Comparison of ENCODE assay signal across 15 cellular contexts in genomic region chr15:73596214-73596613, GRCh38. TPM values are rescaled to one million over a fixed set of nuclear protein-coding genes. Genes with fewer than 3 reads are reported as not detected.
DNase-seq lines count a peak whose midpoint lies in the region; ATAC-seq, FAIRE-seq and TF ChIP-seq lines count a peak whose summit lies in the region.
"Had no signal": no experiment of that assay in that cellular context is flagged by ENCODE, and none has a peak within 500 bp of the region (broad histone marks: within the 10 kb centered on the region; RNA-seq: fewer than 3 reads in every experiment).

No MANE protein-coding gene starts in this region.

- H3K27me3 ChIP-seq in K562 (ENCODE audit: control insufficient read depth in 2 of 2, insufficient read depth in 2 of 2, low read length in 2 of 2): no peaks in the 10 kb centered on the region
- no peaks in the 10 kb centered on the region for H3K27me3 ChIP-seq in muscle layer of colon (ENCODE audit: control insufficient read depth in 1 of 2, insufficient read depth in 2 of 2, low read length in 2 of 2)
- H3K27me3 ChIP-seq: heart right ventricle had no signal

- POLR2A ChIA-PET in K562 (lab: Yijun Ruan, JAX): interaction anchor here (0.6 to 2.7 kb wide), 7 partner anchors 10 to 36 kb away, joined by 3 to 10 read pairs (median 3); partner anchors contain the start of gene NPTN

- ATAC-seq in Right ventricle myocardium superior (ENCODE audit: poor library complexity) (peak; percentile 12), K562 (peak; percentile 38), GM18520 (IDR thresholded peaks at IDR 0.05; ENCODE audit: unreplicated experiment) (no peak)
- ATAC-seq in stimulated activated naive CD8-positive, alpha-beta T cell treated with anti-CD3 and anti-CD28 coated beads, Interleukin-15, Interleukin-2, amounts not matched to agents 100 U/mL and 50 U/mL, for 24 hours: no peak

- no peak overlapping the region for H2AFZ ChIP-seq in K562 (ENCODE audit: low read depth, low read length)

- in situ Hi-C loops in K562 (cut with MboI): no loop called here

- TF ChIP-seq CTCF in K562 (IDR thresholded peaks at IDR 0.05 in 2 of 3, conservative IDR thresholded peaks at IDR 0.05 in 1 of 3; ENCODE audit: insufficient read depth in 2 of 3, low read depth in 1 of 3, low read length in 3 of 3): no peak

- CTCF ChIA-PET in K562 (lab: Yijun Ruan, JAX; ENCODE audit: low intra/inter-chr PET ratio): no interaction called here

- peaks cover 76% of the 10 kb centered on the region for H3K79me2 ChIP-seq in K562 (ENCODE audit: control insufficient read depth, insufficient read depth, low read length)

- 17% methylated on average over 1 of the region's 1 CpG for WGBS in K562 (ENCODE audit: insufficient coverage, low coverage, missing lambda C conversion rate)

- H3K9me3 ChIP-seq in K562 (replicated peaks; ENCODE audit: control insufficient read depth, insufficient read depth, low read depth, low read length) (no peaks in the 10 kb centered on the region), muscle layer of colon (ENCODE audit: low read length) (no peaks in the 10 kb centered on the region)
- H3K9me3 ChIP-seq: heart right ventricle had no signal

- H3K9me1 ChIP-seq in K562 (ENCODE audit: control insufficient read depth, insufficient read depth, low read length): no peaks in the 10 kb centered on the region

- no peak for TF ChIP-seq POLR2A in K562 (conservative IDR thresholded peaks at IDR 0.05)

- TF ChIP-seq RAD21 in K562 (CRISPR knock-in tag; conservative IDR thresholded peaks at IDR 0.05 in 1 of 2, IDR thresholded peaks at IDR 0.05 in 1 of 2): no peak

- H3K4me1 ChIP-seq in K562 (replicated peaks in 1 of 2; ENCODE audit: control insufficient read depth in 2 of 2, insufficient read depth in 2 of 2, low read length in 2 of 2) (peaks cover 12 to 48% of the 10 kb centered on the region in 2 experiments), muscle layer of colon (ENCODE audit: insufficient read depth, low read length) (peaks cover 81% of the 10 kb centered on the region)

- H3K36me3 ChIP-seq in K562 (ENCODE audit: control insufficient read depth, insufficient read depth, low read length) (peaks cover 11% of the 10 kb centered on the region; the same call in 2 of the 3 replicates), muscle layer of colon (ENCODE audit: insufficient read depth, low read length) (no peaks in the 10 kb centered on the region)

- no peak overlapping the region for H3K4me2 ChIP-seq in K562 (ENCODE audit: insufficient read depth, low read length)

- H3K9ac ChIP-seq in K562 (ENCODE audit: insufficient read depth in 1 of 2, low read depth in 2 of 2, low read length in 2 of 2) (no peak overlapping the region), muscle layer of colon (ENCODE audit: low read length) (no peak overlapping the region)

- H3K27ac ChIP-seq in K562 (ENCODE audit: extremely low read depth, low read depth, low read length): no peak overlapping the region
- peak overlapping the region; percentile 20 for H3K27ac ChIP-seq in muscle layer of colon (ENCODE audit: low read depth, low read length)
- H3K27ac ChIP-seq: epithelial cell of prostate had no signal

- FAIRE-seq in K562 (lab: Jason Lieb, UNC): no peak

- BruUV-seq in K562 (replicated peaks; lab: Mats Ljungman, UMichigan): no TSS peak

- intact Hi-C loops in Right ventricle myocardium superior (cut with DNase I) (no loop called here), cardiac septum (cut with DNase I) (loop anchor here (2.0 kb wide), 1 partner anchor 37 kb away; the partner anchor contains the start of gene NPTN), K562 (cut with micrococcal nuclease) (no loop called here)

- TF ChIP-seq EP300 in K562 (IDR thresholded peaks at IDR 0.05; ENCODE audit: low read length): no peak

- DNase-seq in Right ventricle myocardium superior (no peak), cardiac septum (ENCODE audit: low spot score) (no peak), K562 (ENCODE audit: extremely low read depth in 1 of 4, low spot score in 3 of 4) (no peak), globus pallidus (ENCODE audit: low spot score) (no peak), 8988T (no peak)
- DNase-seq in stimulated activated naive CD8-positive, alpha-beta T cell treated with anti-CD3 and anti-CD28 coated beads, Interleukin-15, Interleukin-2, amounts not matched to agents 100 U/mL and 50 U/mL, for 24 hours: no peak
- DNase-seq: activated CD4-positive, alpha-beta T cell treated with anti-CD3 and anti-CD28 coated beads for 1 hour; activated CD8-positive, alpha-beta memory T cell treated with anti-CD3 and anti-CD28 coated beads, Interleukin-2, amount 50 U/mL, for 4 hours; activated naive CD8-positive, alpha-beta T cell treated with anti-CD3 and anti-CD28 coated beads, Interleukin-2, amount 10 ng/mL, durations not matched to agents 7 days and 5 days; cerebellar nuclear complex; heart right ventricle; stimulated activated CD4-positive, alpha-beta T cell treated with anti-CD3 and anti-CD28 coated beads, Interleukin-15, amount 100 ng/mL, for 24 hours had no signal

- H4K20me1 ChIP-seq in K562 (replicated peaks; ENCODE audit: control insufficient read depth, insufficient read depth, low read length): peaks cover 36% of the 10 kb centered on the region

- H3K4me3 ChIP-seq in K562 (no peak overlapping the region), muscle layer of colon (ENCODE audit: low read depth in 1 of 2, low read length in 2 of 2) (no peak overlapping the region)
- H3K4me3 ChIP-seq: heart right ventricle had no signal

TF ChIP-seq in K562, 482 proteins besides CTCF, POLR2A, EP300 and RAD21 (continues in another document):
- TF ChIP-seq MYC (IDR thresholded peaks at IDR 0.05; ENCODE audit: low read depth, low read length): no peak
- TF ChIP-seq MYC (CRISPR knock-in tag; IDR thresholded peaks at IDR 0.05; ENCODE audit: borderline replicate concordance, low read depth): no peak

RNA-seq across cellular contexts. Expression of gene NPTN, which starts 37.0 kb away (rescaled TPM):
- total RNA-seq in Right ventricle myocardium superior: 188 TPM
- 175 TPM for total RNA-seq in cardiac septum
- total RNA-seq in K562 (2011; cell fraction: chromatin; rRNA removed; ENCODE audit: low replicate concordance): 75.1 and 77.9 TPM in 2 replicates
- total RNA-seq in K562 (2011; cell fraction: nucleolus; rRNA removed): 51.0 and 53.4 TPM in 2 replicates
- 69.2 and 77.4 TPM in 2 replicates for total RNA-seq in K562 (2011; cell fraction: nucleoplasm; rRNA removed)
- total RNA-seq in K562 (2014; rRNA removed): 19.1 and 19.2 TPM in 2 replicates
- 23.2 and 25.5 TPM in 2 replicates for total RNA-seq in K562 (2014; rRNA removed; fragmentation: Illumina TruSeq; extraction: Trizol)
- total RNA-seq in K562 (2015; rRNA removed; fragmentation: Illumina TruSeq; extraction: Trizol): 37.3 and 41.0 TPM in 2 replicates
- total RNA-seq in K562 (2021): 21.2 and 21.6 TPM in 2 replicates
- 21.7 and 34.0 TPM in 2 replicates for polyA plus RNA-seq in K562 (2011; rRNA removed)
- polyA plus RNA-seq in K562 (2011; cell fraction: cytosol; rRNA removed): 12.4 and 16.3 TPM in 2 replicates
- 46.3 and 54.5 TPM in 2 replicates for polyA plus RNA-seq in K562 (2011; cell fraction: nucleus; rRNA removed)
- polyA plus RNA-seq in K562 (2012): 26.6 and 42.1 TPM in 2 replicates
- 47.7 and 48.5 TPM in 2 replicates for polyA plus RNA-seq in K562 (2014; fragmentation: Illumina TruSeq; extraction: Trizol)
- 10 to 100 TPM in 1 of 2 experiments, 1 to 10 TPM in 1; 9.6 to 10.1 TPM for polyA plus RNA-seq in K562 (2014; fragmentation: Nextera tagmentation; extraction: Ambion mirVana)
- polyA plus RNA-seq in K562 (2014; rRNA removed): 17.5 and 23.6 TPM in 2 replicates
- polyA minus RNA-seq in K562 (2011; rRNA and poly(A)+ RNA removed): 26.9 and 28.7 TPM in 2 replicates
- 11.0 and 11.5 TPM in 2 replicates for polyA minus RNA-seq in K562 (2011; cell fraction: cytosol; rRNA and poly(A)+ RNA removed)
- 23.7 and 38.7 TPM in 2 replicates for polyA minus RNA-seq in K562 (2011; cell fraction: nucleus; rRNA and poly(A)+ RNA removed)

Comparison
In these comparisons a context has a peak if more than half of its experiments do, and no peak if none do; other contexts are left out.
1. ATAC-seq: peak in Right ventricle myocardium superior (single experiment) and K562 (single experiment); none in GM18520 (single experiment) and stimulated activated naive CD8-positive, alpha-beta T cell treated with anti-CD3 and anti-CD28 coated beads, Interleukin-15, Interleukin-2, amounts not matched to agents 100 U/mL and 50 U/mL, for 24 hours (single experiment).